ENCODE assay signal across 8 cellular contexts in the genomic region with DNA sequence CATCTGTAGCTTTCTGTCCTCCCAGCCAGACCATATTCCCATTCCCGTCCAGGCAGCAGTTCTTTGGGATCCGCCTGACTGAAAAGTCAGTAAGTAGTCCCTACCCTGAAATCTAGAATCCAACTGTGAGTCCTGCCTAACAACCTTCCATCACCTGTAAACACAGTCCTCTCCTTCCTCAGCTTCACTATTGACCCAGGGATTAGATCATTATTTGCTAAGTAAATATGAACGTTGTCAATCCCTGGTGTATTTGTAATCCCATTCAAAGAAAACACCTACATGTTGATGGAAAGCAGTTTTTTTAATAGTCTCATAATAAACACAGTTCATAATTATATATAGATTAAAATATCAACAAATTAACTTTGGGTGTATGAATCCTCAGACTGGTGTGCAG. TPM values are rescaled to one million over a fixed set of nuclear protein-coding genes. Genes with fewer than 3 reads are reported as not detected.
DNase-seq lines count a peak whose midpoint lies in the region; ATAC-seq and TF ChIP-seq lines count a peak whose summit lies in the region.

No MANE protein-coding gene starts in this region.

- peak overlapping the region; percentile 69 to 95 (median 92) for H3K27ac Mint-ChIP-seq in brain

- no peaks in the 10 kb centered on the region for H3K27me3 ChIP-seq in mucosa of rectum (ENCODE audit: control insufficient read depth in 2 of 2, insufficient read depth in 2 of 2, low read length in 2 of 2)

- no peak for ATAC-seq in HG02642 (IDR thresholded peaks at IDR 0.05; ENCODE audit: poor library complexity, unreplicated experiment)
- ATAC-seq in HG02840 (IDR thresholded peaks at IDR 0.05; ENCODE audit: low FRiP score, unreplicated experiment): no peak

- DNase-seq in DMS114 treated with DMSO at 0.1 percent for 48 hours (lab: John Stamatoyannopoulos, UW; ENCODE audit: unreplicated experiment) (peak; percentile 5), NCI-H1417 treated with DMSO at 0.1 percent for 48 hours (lab: John Stamatoyannopoulos, UW) (peak; percentile 48), HPDE6-E6E7 (ENCODE audit: extremely low spot score) (no peak), NCI-H2171 (lab: John Stamatoyannopoulos, UW) (no peak)

- peak overlapping the region; percentile 95 to 99 (median 96) for H3K4me3 Mint-ChIP-seq in brain

- peaks cover 47% of the 10 kb centered on the region for H3K4me1 Mint-ChIP-seq in brain

- H3K9ac ChIP-seq in mucosa of rectum (ENCODE audit: low read depth in 1 of 2, low read length in 2 of 2): peak overlapping the region; percentile 41 to 76

- no peaks in the 10 kb centered on the region for H3K9me3 ChIP-seq in mucosa of rectum (ENCODE audit: control insufficient read depth in 2 of 2, low read length in 2 of 2)

- H3K4me3 ChIP-seq in mucosa of rectum (ENCODE audit: low read length in 2 of 2): peak overlapping the region; percentile 87 to 91

- H3K36me3 ChIP-seq in mucosa of rectum (ENCODE audit: control insufficient read depth in 2 of 2, insufficient read depth in 2 of 2, low read length in 2 of 2): peaks cover 0 to 7% of the 10 kb centered on the region in 2 donors

- H3K27me3 Mint-ChIP-seq in brain: peaks cover 8% of the 10 kb centered on the region

- H3K9me3 Mint-ChIP-seq in brain: no peaks in the 10 kb centered on the region

- H3K27ac ChIP-seq in mucosa of rectum (ENCODE audit: low read depth in 2 of 2, low read length in 2 of 2): peak overlapping the region; percentile 85 to 89

- H3K4me1 ChIP-seq in mucosa of rectum (ENCODE audit: control insufficient read depth in 2 of 2, insufficient read depth in 2 of 2, low read length in 2 of 2): peaks cover 11 to 12% of the 10 kb centered on the region in 2 donors

- no peak for TF ChIP-seq CTCF in brain (conservative IDR thresholded peaks at IDR 0.05)

- H3K36me3 Mint-ChIP-seq in brain: peaks cover 5% of the 10 kb centered on the region

RNA-seq across cellular contexts. Expression of a gene that starts 0.7 kb away (rescaled TPM):
- polyA plus RNA-seq in brain (ENCODE audit: insufficient read depth, low read depth, low replicate concordance): 3.0 TPM

RNA-seq across cellular contexts. Expression of a gene that starts 0.8 kb away (rescaled TPM):
- 17.7 TPM for polyA plus RNA-seq in brain (ENCODE audit: insufficient read depth, low read depth, low replicate concordance)

Comparison
In these comparisons a context has a peak if more than half of its experiments do, and no peak if none do; other contexts are left out.
1. DNase-seq: peak in DMS114 treated with DMSO at 0.1 percent for 48 hours (single experiment) and NCI-H1417 treated with DMSO at 0.1 percent for 48 hours (single experiment); none in HPDE6-E6E7 (single experiment) and NCI-H2171 (single experiment).